Comparison of ENCODE assay signal across 23 cellular contexts in genomic region chr20:64214952-64215351, GRCh38. TPM values are rescaled to one million over a fixed set of nuclear protein-coding genes. Genes with fewer than 3 reads are reported as not detected.
DNase-seq lines count a peak whose midpoint lies in the region; ATAC-seq, FAIRE-seq and TF ChIP-seq lines count a peak whose summit lies in the region.
"Had no signal": no experiment of that assay in that cellular context is flagged by ENCODE, and none has a peak within 500 bp of the region (broad histone marks: within the 10 kb centered on the region; RNA-seq: fewer than 3 reads in every experiment).

No MANE protein-coding gene starts in this region.

- TF ChIP-seq POLR2A in K562 (conservative IDR thresholded peaks at IDR 0.05) (no peak), prostate gland (IDR thresholded peaks at IDR 0.05) (no peak)

- H3K9me1 ChIP-seq in K562 (ENCODE audit: control insufficient read depth, insufficient read depth, low read length), result no peaks in the 10 kb centered on the region

- CTCF ChIA-PET in K562 (lab: Yijun Ruan, JAX; ENCODE audit: low intra/inter-chr PET ratio), result no interaction called here

- no peak overlapping the region for H3K4me3 ChIP-seq in LNCaP clone FGC (ENCODE audit: low read depth, low read length)
- no peak overlapping the region for H3K4me3 ChIP-seq in K562
- no peak overlapping the region for H3K4me3 ChIP-seq in prostate gland
- no peak overlapping the region for H3K4me3 ChIP-seq in brain microvascular endothelial cell (ENCODE audit: low read depth, low read length)
- H3K4me3 ChIP-seq: A549, PC-9 had no signal

- H3K27ac Mint-ChIP-seq in activated naive CD8-positive, alpha-beta T cell treated with anti-CD3 and anti-CD28 coated beads, Interleukin-2, amount 50 U/mL, for 24 hours, result peak overlapping the region; percentile 7
- H3K27ac Mint-ChIP-seq in activated naive CD8-positive, alpha-beta T cell treated with anti-CD3 and anti-CD28 coated beads for 36 hours, result no peak overlapping the region
- no peak overlapping the region for H3K27ac Mint-ChIP-seq in nephron progenitor cell

- POLR2A ChIA-PET in K562 (lab: Yijun Ruan, JAX), result interaction anchor here (0.6 kb wide), 1 partner anchor 13 kb away, joined by 4 read pairs; no protein-coding TSS in a partner anchor

- H3K79me2 ChIP-seq in K562 (ENCODE audit: control insufficient read depth, insufficient read depth, low read length), result no peaks in the 10 kb centered on the region

- H4K20me1 ChIP-seq in K562 (replicated peaks; ENCODE audit: control insufficient read depth, insufficient read depth, low read length), result peaks cover 14% of the 10 kb centered on the region

- no peak overlapping the region for H3K4me3 Mint-ChIP-seq in activated naive CD8-positive, alpha-beta T cell treated with anti-CD3 and anti-CD28 coated beads, Interleukin-2, amount 50 U/mL, for 24 hours
- H3K4me3 Mint-ChIP-seq in activated naive CD8-positive, alpha-beta T cell treated with anti-CD3 and anti-CD28 coated beads for 36 hours, result no peak overlapping the region
- no peak overlapping the region for H3K4me3 Mint-ChIP-seq in nephron progenitor cell
- H3K4me3 Mint-ChIP-seq: CD4-positive, CD25-positive, alpha-beta regulatory T cell had no signal

- no peaks in the 10 kb centered on the region for H3K9me3 Mint-ChIP-seq in activated naive CD8-positive, alpha-beta T cell treated with anti-CD3 and anti-CD28 coated beads, Interleukin-2, amount 50 U/mL, for 24 hours
- no peaks in the 10 kb centered on the region for H3K9me3 Mint-ChIP-seq in activated naive CD8-positive, alpha-beta T cell treated with anti-CD3 and anti-CD28 coated beads for 36 hours
- H3K9me3 Mint-ChIP-seq in nephron progenitor cell, result no peaks in the 10 kb centered on the region
- H3K9me3 Mint-ChIP-seq: CD4-positive, CD25-positive, alpha-beta regulatory T cell had no signal

- in situ Hi-C loops in K562 (cut with MboI), result no loop called here
- in situ Hi-C loops in brain microvascular endothelial cell (cut with HindIII; ENCODE audit: low pct_ligation_motif_present, low sequenced_read_pairs), result no loop called here

- no peak for TF ChIP-seq CTCF in LNCaP clone FGC (IDR thresholded peaks at IDR 0.05; ENCODE audit: control insufficient read depth, extremely low read depth, insufficient read depth)
- no peak for TF ChIP-seq CTCF in K562 (IDR thresholded peaks at IDR 0.05 in 2 of 3, conservative IDR thresholded peaks at IDR 0.05 in 1 of 3; ENCODE audit: insufficient read depth in 2 of 3, low read depth in 1 of 3, low read length in 3 of 3)
- TF ChIP-seq CTCF in prostate gland (IDR thresholded peaks at IDR 0.05), result no peak
- no peak for TF ChIP-seq CTCF in brain microvascular endothelial cell (IDR thresholded peaks at IDR 0.05; ENCODE audit: low read depth, low read length, missing control alignments)
- TF ChIP-seq CTCF in nephron progenitor cell (IDR thresholded peaks at IDR 0.05), result no peak

- peak; percentile 25 for ATAC-seq in activated naive CD8-positive, alpha-beta T cell treated with anti-CD3 and anti-CD28 coated beads, Interleukin-2, amount 50 U/mL, for 24 hours
- no peak for ATAC-seq in K562
- ATAC-seq: A549, HCT116 had no signal

- no peaks in the 10 kb centered on the region for H3K36me3 Mint-ChIP-seq in activated naive CD8-positive, alpha-beta T cell treated with anti-CD3 and anti-CD28 coated beads, Interleukin-2, amount 50 U/mL, for 24 hours (ENCODE audit: low read depth)
- no peaks in the 10 kb centered on the region for H3K36me3 Mint-ChIP-seq in activated naive CD8-positive, alpha-beta T cell treated with anti-CD3 and anti-CD28 coated beads for 36 hours
- H3K36me3 Mint-ChIP-seq in nephron progenitor cell (ENCODE audit: low read depth), result no peaks in the 10 kb centered on the region
- H3K36me3 Mint-ChIP-seq: CD4-positive, CD25-positive, alpha-beta regulatory T cell had no signal

- H3K4me2 ChIP-seq in K562 (ENCODE audit: insufficient read depth, low read length), result no peak overlapping the region
- H3K4me2 ChIP-seq: A549, PC-9 had no signal

- no peak overlapping the region for H2AFZ ChIP-seq in K562 (ENCODE audit: low read depth, low read length)
- H2AFZ ChIP-seq: PC-9 had no signal

- FAIRE-seq in K562 (lab: Jason Lieb, UNC), result peak; percentile 26
- FAIRE-seq: A549, G401.6, GM12892, GM19239 had no signal

- DNase-seq in activated naive CD8-positive, alpha-beta T cell treated with anti-CD3 and anti-CD28 coated beads, Interleukin-2, amount 50 U/mL, for 24 hours, result no peak
- no peak for DNase-seq in activated naive CD8-positive, alpha-beta T cell treated with anti-CD3 and anti-CD28 coated beads for 36 hours
- peak; percentile 23 for DNase-seq in LNCaP clone FGC (ENCODE audit: low read depth)
- DNase-seq in K562 (ENCODE audit: extremely low read depth in 1 of 4, low spot score in 3 of 4), result no peak
- DNase-seq in prostate gland (ENCODE audit: low spot score), result peak; percentile 49
- DNase-seq in brain microvascular endothelial cell, result no peak
- DNase-seq in nephron progenitor cell, result no peak
- DNase-seq in GM03348 (ENCODE audit: low spot score), result no peak
- DNase-seq: Calu3; CD4-positive, CD25-positive, alpha-beta regulatory T cell; DMS79; KG1; NCI-H1105 treated with DMSO at 0.1 percent for 48 hours; NCI-H1930; NCI-H2171; NCI-H446 treated with DMSO at 0.1 percent for 48 hours; NCI-H774; PC-9 had no signal

- BruUV-seq in K562 (replicated peaks; lab: Mats Ljungman, UMichigan), result no TSS peak

- no peak overlapping the region for H3K9ac ChIP-seq in K562 (ENCODE audit: insufficient read depth in 1 of 2, low read depth in 2 of 2, low read length in 2 of 2)

- H3K4me1 ChIP-seq in K562 (replicated peaks in 1 of 2; ENCODE audit: control insufficient read depth in 2 of 2, insufficient read depth in 2 of 2, low read length in 2 of 2) (peaks cover 21 to 37% of the 10 kb centered on the region in 2 experiments; a peak in 4 of 5 replicates), prostate gland (replicated peaks) (no peaks in the 10 kb centered on the region)
- H3K4me1 ChIP-seq: A549 had no signal

- H3K36me3 ChIP-seq in K562 (ENCODE audit: control insufficient read depth, insufficient read depth, low read length) (no peaks in the 10 kb centered on the region), prostate gland (no peaks in the 10 kb centered on the region), brain microvascular endothelial cell (replicated peaks) (no peaks in the 10 kb centered on the region)

- H3K27ac ChIP-seq in K562 (ENCODE audit: extremely low read depth, low read depth, low read length) (no peak overlapping the region), prostate gland (no peak overlapping the region), brain microvascular endothelial cell (no peak overlapping the region)
- H3K27ac ChIP-seq: A549, PC-9 had no signal

- TF ChIP-seq RAD21 in K562 (CRISPR knock-in tag; conservative IDR thresholded peaks at IDR 0.05 in 1 of 2, IDR thresholded peaks at IDR 0.05 in 1 of 2), result no peak

- intact Hi-C loops in K562 (cut with micrococcal nuclease), result no loop called here
- intact Hi-C loops in prostate gland (cut with DNase I), result no loop called here

- peaks cover 10% of the 10 kb centered on the region for H3K4me1 Mint-ChIP-seq in activated naive CD8-positive, alpha-beta T cell treated with anti-CD3 and anti-CD28 coated beads, Interleukin-2, amount 50 U/mL, for 24 hours
- peaks cover 11% of the 10 kb centered on the region for H3K4me1 Mint-ChIP-seq in activated naive CD8-positive, alpha-beta T cell treated with anti-CD3 and anti-CD28 coated beads for 36 hours
- H3K4me1 Mint-ChIP-seq in nephron progenitor cell, result peaks cover 33% of the 10 kb centered on the region

- 3% methylated on average over 6 of the region's 6 CpGs for WGBS in K562 (ENCODE audit: insufficient coverage, low coverage, missing lambda C conversion rate)
- 32% methylated on average over 6 of the region's 6 CpGs for WGBS in prostate gland

- TF ChIP-seq EP300 in K562 (IDR thresholded peaks at IDR 0.05; ENCODE audit: low read length), result no peak

- H3K27me3 ChIP-seq in K562 (ENCODE audit: control insufficient read depth in 2 of 2, insufficient read depth in 2 of 2, low read length in 2 of 2) (peaks cover 34 to 67% of the 10 kb centered on the region in 2 experiments), prostate gland (replicated peaks; ENCODE audit: insufficient read depth) (no peaks in the 10 kb centered on the region), brain microvascular endothelial cell (replicated peaks) (peaks cover 17% of the 10 kb centered on the region)

- H3K9me3 ChIP-seq in K562 (replicated peaks; ENCODE audit: control insufficient read depth, insufficient read depth, low read depth, low read length), result no peaks in the 10 kb centered on the region
- no peaks in the 10 kb centered on the region for H3K9me3 ChIP-seq in prostate gland
- H3K9me3 ChIP-seq: A549 had no signal

- H3K27me3 Mint-ChIP-seq in activated naive CD8-positive, alpha-beta T cell treated with anti-CD3 and anti-CD28 coated beads, Interleukin-2, amount 50 U/mL, for 24 hours, result no peaks in the 10 kb centered on the region
- no peaks in the 10 kb centered on the region for H3K27me3 Mint-ChIP-seq in activated naive CD8-positive, alpha-beta T cell treated with anti-CD3 and anti-CD28 coated beads for 36 hours
- peaks cover 25% of the 10 kb centered on the region for H3K27me3 Mint-ChIP-seq in nephron progenitor cell (ENCODE audit: low read depth, poor library complexity)
- H3K27me3 Mint-ChIP-seq: CD4-positive, CD25-positive, alpha-beta regulatory T cell had no signal

RNA-seq across cellular contexts. Expression of gene PCMTD2, which starts 40.6 kb away (rescaled TPM):
- 10 to 100 TPM; 27.5 to 30.0 TPM for total RNA-seq in activated naive CD8-positive, alpha-beta T cell treated with anti-CD3 and anti-CD28 coated beads for 36 hours
- 50.4 and 99.7 TPM in 2 replicates for total RNA-seq in K562 (2011; cell fraction: chromatin; rRNA removed; ENCODE audit: low replicate concordance)
- 29.4 and 29.6 TPM in 2 replicates for total RNA-seq in K562 (2011; cell fraction: nucleolus; rRNA removed)
- total RNA-seq in K562 (2011; cell fraction: nucleoplasm; rRNA removed), result 45.9 and 53.0 TPM in 2 replicates
- total RNA-seq in K562 (2014; rRNA removed), result 27.9 and 28.4 TPM in 2 replicates
- total RNA-seq in K562 (2014; rRNA removed; fragmentation: Illumina TruSeq; extraction: Trizol), result 25.4 and 28.4 TPM in 2 replicates
- 13.4 and 15.8 TPM in 2 replicates for total RNA-seq in K562 (2015; rRNA removed; fragmentation: Illumina TruSeq; extraction: Trizol)
- total RNA-seq in K562 (2021), result 32.8 and 33.0 TPM in 2 replicates
- polyA plus RNA-seq in K562 (2011; rRNA removed), result 36.7 and 49.3 TPM in 2 replicates
- polyA plus RNA-seq in K562 (2011; cell fraction: cytosol; rRNA removed), result 11.9 and 21.9 TPM in 2 replicates
- 58.9 and 69.0 TPM in 2 replicates for polyA plus RNA-seq in K562 (2011; cell fraction: nucleus; rRNA removed)
- polyA plus RNA-seq in K562 (2012), result 23.1 and 24.6 TPM in 2 replicates
- 24.9 and 34.9 TPM in 2 replicates for polyA plus RNA-seq in K562 (2014; fragmentation: Illumina TruSeq; extraction: Trizol)
- polyA plus RNA-seq in K562 (2014; fragmentation: Nextera tagmentation; extraction: Ambion mirVana), result 10 to 100 TPM; 11.3 to 18.1 TPM
- polyA plus RNA-seq in K562 (2014; rRNA removed), result 33.0 and 36.9 TPM in 2 replicates
- polyA minus RNA-seq in K562 (2011; rRNA and poly(A)+ RNA removed), result 27.2 and 35.6 TPM in 2 replicates
- polyA minus RNA-seq in K562 (2011; cell fraction: cytosol; rRNA and poly(A)+ RNA removed), result 12.0 and 18.8 TPM in 2 replicates
- 13.5 and 22.7 TPM in 2 replicates for polyA minus RNA-seq in K562 (2011; cell fraction: nucleus; rRNA and poly(A)+ RNA removed)
- 100 to 1,000 TPM; 143 to 147 TPM for total RNA-seq in prostate gland

RNA-seq across cellular contexts. Expression of gene MYT1, which starts 50.7 kb away (rescaled TPM):
- total RNA-seq in activated naive CD8-positive, alpha-beta T cell treated with anti-CD3 and anti-CD28 coated beads for 36 hours, result under 1 TPM in 1 of 2 experiments, not detected in 1; 0.44 TPM
- total RNA-seq in K562 (2011; cell fraction: chromatin; rRNA removed; ENCODE audit: low replicate concordance), result 0.14 TPM in 1 of 2 replicates, not detected in the other
- total RNA-seq in K562 (2011; cell fraction: nucleolus; rRNA removed), result 0.26 TPM in 1 of 2 replicates, not detected in the other
- not detected in 2 replicates for total RNA-seq in K562 (2011; cell fraction: nucleoplasm; rRNA removed)
- total RNA-seq in K562 (2014; rRNA removed), result 0.12 TPM in 1 of 2 replicates, not detected in the other
- total RNA-seq in K562 (2014; rRNA removed; fragmentation: Illumina TruSeq; extraction: Trizol), result 0.04 TPM in 1 of 2 replicates, not detected in the other
- not detected in 2 replicates for total RNA-seq in K562 (2015; rRNA removed; fragmentation: Illumina TruSeq; extraction: Trizol)
- total RNA-seq in K562 (2021), result 0.02 TPM in 1 of 2 replicates, not detected in the other
- 0.10 and 0.12 TPM in 2 replicates for polyA plus RNA-seq in K562 (2011; rRNA removed)
- polyA plus RNA-seq in K562 (2011; cell fraction: cytosol; rRNA removed), result 0.03 and 0.13 TPM in 2 replicates
- 0.04 and 0.17 TPM in 2 replicates for polyA plus RNA-seq in K562 (2011; cell fraction: nucleus; rRNA removed)
- polyA plus RNA-seq in K562 (2012), result 0.04 and 0.07 TPM in 2 replicates
- 0.12 TPM in 1 of 2 replicates, not detected in the other for polyA plus RNA-seq in K562 (2014; fragmentation: Illumina TruSeq; extraction: Trizol)
- under 1 TPM in 1 of 2 experiments, not detected in 1; 0.06 TPM for polyA plus RNA-seq in K562 (2014; fragmentation: Nextera tagmentation; extraction: Ambion mirVana)
- polyA plus RNA-seq in K562 (2014; rRNA removed), result 0.05 TPM in 1 of 2 replicates, not detected in the other
- 0.07 and 0.09 TPM in 2 replicates for polyA minus RNA-seq in K562 (2011; rRNA and poly(A)+ RNA removed)
- not detected in 2 replicates for polyA minus RNA-seq in K562 (2011; cell fraction: cytosol; rRNA and poly(A)+ RNA removed)
- polyA minus RNA-seq in K562 (2011; cell fraction: nucleus; rRNA and poly(A)+ RNA removed), result 0.11 TPM in 1 of 2 replicates, not detected in the other
- under 1 TPM; 0.27 to 0.74 TPM for total RNA-seq in prostate gland
- total RNA-seq: CD4-positive, CD25-positive, alpha-beta regulatory T cell; PC-9 had no signal

Comparison
In these comparisons a context has a peak if more than half of its experiments do, and no peak if none do; other contexts are left out.
1. DNase-seq: peak in LNCaP clone FGC (single experiment) and prostate gland (single experiment); none in activated naive CD8-positive, alpha-beta T cell treated with anti-CD3 and anti-CD28 coated beads, Interleukin-2, amount 50 U/mL, for 24 hours (single experiment), activated naive CD8-positive, alpha-beta T cell treated with anti-CD3 and anti-CD28 coated beads for 36 hours (single experiment), K562 (0 of 4), brain microvascular endothelial cell (single experiment), nephron progenitor cell (single experiment) and GM03348 (single experiment).